Comparison of ENCODE assay signal across 1 cellular context in genomic region chr2:221629478-221629877, GRCh38.
TF ChIP-seq lines count a peak whose summit lies in the region.

No MANE protein-coding gene starts in this region.

TF ChIP-seq in A549, 52 proteins besides CTCF, POLR2A, EP300 and RAD21 (continued from another document):
- TF ChIP-seq FOSB (CRISPR knock-in tag; IDR thresholded peaks at IDR 0.05) (no peak), BHLHE40 (IDR thresholded peaks at IDR 0.05; ENCODE audit: low read depth, low read length) (no peak), ZSCAN20 (CRISPR knock-in tag; IDR thresholded peaks at IDR 0.05) (no peak), CEBPB (IDR thresholded peaks at IDR 0.05) (no peak), E2F6 (IDR thresholded peaks at IDR 0.05; ENCODE audit: borderline replicate concordance, low read depth) (no peak), HOXA7 (CRISPR knock-in tag; IDR thresholded peaks at IDR 0.05) (no peak)
